Comparison of ENCODE assay signal across 2 cellular contexts in the genomic region with DNA sequence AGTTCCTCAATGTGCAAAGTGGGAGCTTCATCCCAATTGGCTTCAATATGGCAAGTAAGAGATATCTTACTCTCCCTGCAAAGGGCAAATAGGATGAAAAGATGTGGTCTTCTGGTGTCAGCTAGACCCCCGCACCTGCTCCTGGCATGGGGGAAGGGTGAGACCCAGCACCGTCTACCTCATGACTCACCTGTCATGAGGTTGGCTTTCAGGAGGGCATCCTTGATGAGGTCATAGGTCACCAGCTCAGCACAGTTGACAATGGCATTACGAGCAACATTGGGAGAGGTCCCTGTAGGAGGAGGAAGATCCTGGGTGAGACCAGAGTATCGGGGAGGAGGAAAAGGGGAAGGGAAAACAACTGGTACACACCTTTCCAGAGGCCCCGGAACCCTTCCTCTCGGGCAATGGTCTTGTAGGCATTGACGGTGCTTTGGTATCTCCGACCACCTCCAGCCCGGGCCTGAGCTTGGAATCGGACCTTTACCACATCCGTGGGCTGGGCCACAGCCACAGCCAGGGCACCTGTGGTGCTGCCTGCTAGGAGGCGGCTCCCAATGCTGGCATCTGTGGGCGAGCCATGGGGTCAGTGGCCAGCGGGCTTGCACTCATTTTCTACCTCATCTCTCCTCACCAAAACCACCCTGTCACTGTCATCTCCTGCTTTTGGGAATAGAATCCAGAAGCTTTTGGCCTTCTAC.
TF ChIP-seq lines count a peak whose summit lies in the region.

No MANE protein-coding gene starts in this region.

TF ChIP-seq in GM23338, 12 proteins besides CTCF, POLR2A, EP300 and RAD21:
- TF ChIP-seq POLR2AphosphoS5 (IDR thresholded peaks at IDR 0.05; ENCODE audit: low read depth) (0 out of 2 replicates have a peak, but pooled peaks have one; percentile 22), NANOG (IDR thresholded peaks at IDR 0.05; ENCODE audit: borderline replicate concordance) (no peak), EZH2phosphoT487 (IDR thresholded peaks at IDR 0.05; ENCODE audit: unreplicated experiment) (no peak), ZNF331 (CRISPR knock-in tag; IDR thresholded peaks at IDR 0.05; ENCODE audit: low read depth) (no peak)
- TF ChIP-seq, protein P1, sequence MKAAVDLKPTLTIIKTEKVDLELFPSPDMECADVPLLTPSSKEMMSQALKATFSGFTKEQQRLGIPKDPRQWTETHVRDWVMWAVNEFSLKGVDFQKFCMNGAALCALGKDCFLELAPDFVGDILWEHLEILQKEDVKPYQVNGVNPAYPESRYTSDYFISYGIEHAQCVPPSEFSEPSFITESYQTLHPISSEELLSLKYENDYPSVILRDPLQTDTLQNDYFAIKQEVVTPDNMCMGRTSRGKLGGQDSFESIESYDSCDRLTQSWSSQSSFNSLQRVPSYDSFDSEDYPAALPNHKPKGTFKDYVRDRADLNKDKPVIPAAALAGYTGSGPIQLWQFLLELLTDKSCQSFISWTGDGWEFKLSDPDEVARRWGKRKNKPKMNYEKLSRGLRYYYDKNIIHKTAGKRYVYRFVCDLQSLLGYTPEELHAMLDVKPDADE (IDR thresholded peaks at IDR 0.05), result no peak
TF ChIP-seq in GM23338: peak in this region for 1.

TF ChIP-seq in GM12878, 131 proteins besides CTCF, POLR2A, EP300 and RAD21:
- TF ChIP-seq, protein P2, sequence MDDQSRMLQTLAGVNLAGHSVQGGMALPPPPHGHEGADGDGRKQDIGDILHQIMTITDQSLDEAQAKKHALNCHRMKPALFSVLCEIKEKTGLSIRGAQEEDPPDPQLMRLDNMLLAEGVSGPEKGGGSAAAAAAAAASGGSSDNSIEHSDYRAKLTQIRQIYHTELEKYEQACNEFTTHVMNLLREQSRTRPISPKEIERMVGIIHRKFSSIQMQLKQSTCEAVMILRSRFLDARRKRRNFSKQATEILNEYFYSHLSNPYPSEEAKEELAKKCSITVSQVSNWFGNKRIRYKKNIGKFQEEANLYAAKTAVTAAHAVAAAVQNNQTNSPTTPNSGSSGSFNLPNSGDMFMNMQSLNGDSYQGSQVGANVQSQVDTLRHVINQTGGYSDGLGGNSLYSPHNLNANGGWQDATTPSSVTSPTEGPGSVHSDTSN (IDR thresholded peaks at IDR 0.05; ENCODE audit: insufficient replicate concordance, low read depth, low read length), result no peak
- TF ChIP-seq SMAD5 (IDR thresholded peaks at IDR 0.05; ENCODE audit: low read depth), result peak; percentile 55; the same call in 1 of the 2 replicates
